Comparison of ENCODE assay signal across 13 cellular contexts in the genomic region with DNA sequence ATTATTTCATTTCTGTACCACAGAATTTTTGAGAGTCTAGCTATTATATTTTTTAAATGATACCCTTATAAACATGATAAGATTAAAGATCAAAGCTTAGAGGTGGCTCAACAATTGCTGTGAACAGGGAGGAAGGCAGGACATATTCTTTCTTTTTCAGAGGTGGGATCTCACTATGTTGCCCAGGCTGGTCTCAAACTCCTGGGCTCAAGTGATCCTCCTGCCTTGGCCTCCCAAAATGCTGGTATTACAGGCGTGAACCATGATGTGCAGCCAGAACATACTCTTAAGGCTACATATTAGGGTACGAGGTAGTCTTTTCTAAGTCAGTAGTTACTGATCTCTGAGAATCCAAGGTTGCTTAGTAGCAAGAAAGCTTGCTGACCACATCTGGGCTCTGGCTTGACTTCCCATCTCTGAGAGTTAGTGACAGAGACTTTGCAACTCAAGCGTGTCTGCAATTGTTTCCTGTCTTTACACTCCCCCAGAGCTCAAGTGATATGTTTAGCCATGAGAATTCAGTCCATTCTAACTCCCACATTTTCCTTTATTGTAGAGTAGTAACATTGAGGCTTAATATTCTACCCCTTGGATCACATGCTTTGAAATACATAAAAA. TPM values are rescaled to one million over a fixed set of nuclear protein-coding genes. Genes with fewer than 3 reads are reported as not detected.
DNase-seq lines count a peak whose midpoint lies in the region; ATAC-seq, FAIRE-seq and TF ChIP-seq lines count a peak whose summit lies in the region.
"Had no signal": no experiment of that assay in that cellular context is flagged by ENCODE, and none has a peak within 500 bp of the region (broad histone marks: within the 10 kb centered on the region; RNA-seq: fewer than 3 reads in every experiment).

No MANE protein-coding gene starts in this region.

- no peak overlapping the region for H3K27ac ChIP-seq in ovary
- H3K27ac ChIP-seq: SJCRH30 had no signal

- no peak for TF ChIP-seq CTCF in ovary (IDR thresholded peaks at IDR 0.05)

- peak; percentile 77 for ATAC-seq in GM21723 (IDR thresholded peaks at IDR 0.05; ENCODE audit: unreplicated experiment)
- peak; percentile 90 for ATAC-seq in HG03571 (IDR thresholded peaks at IDR 0.05; ENCODE audit: unreplicated experiment)
- ATAC-seq in T-cell (replicated peaks in 1 of 4), result no peak

- H3K36me3 Mint-ChIP-seq in T-cell, result peaks cover 31% of the 10 kb centered on the region

- no peaks in the 10 kb centered on the region for H3K9me3 Mint-ChIP-seq in T-cell
- H3K9me3 Mint-ChIP-seq: nephron had no signal

- H3K4me1 ChIP-seq in ovary (ENCODE audit: insufficient read depth), result no peaks in the 10 kb centered on the region
- H3K4me1 ChIP-seq: HAP-1 had no signal

- FAIRE-seq in GM18507 (lab: Jason Lieb, UNC), result peak; percentile 83

- CTCF ChIA-PET in T-cell (lab: Charles Lee), result interaction anchor here (0.6 to 1.3 kb wide), 10 partner anchors 8 to 269 kb away, joined by 3 to 8 read pairs (median 3); a partner anchor contains a TSS

- WGBS in ovary, 3 donors, result 33 to 48% (median 47%) methylated on average over 3 of the region's 3 CpGs

- H3K9me3 ChIP-seq in ovary, result no peaks in the 10 kb centered on the region
- H3K9me3 ChIP-seq: HAP-1, SJCRH30 had no signal

- H3K36me3 ChIP-seq in ovary, result no peaks in the 10 kb centered on the region

- DNase-seq in GM18507 (ENCODE audit: extremely low spot score, insufficient read length, low read depth) (peak; percentile 36), kidney tubule cell (ENCODE audit: low spot score) (peak; percentile 67), NOMO-1 (lab: John Stamatoyannopoulos, UW; ENCODE audit: unreplicated experiment in 2 of 2) (no peak), ovary (no peak), T-cell (no peak)
- DNase-seq in activated effector memory CD4-positive, alpha-beta T cell treated with anti-CD3 and anti-CD28 coated beads, Interleukin-2, amount 50 U/mL, for 16 hours, result no peak
- DNase-seq: central memory CD4-positive, alpha-beta T cell; NCI-H146; SJCRH30 had no signal

- intact Hi-C loops in ovary (cut with DNase I), result no loop called here

- H3K4me3 Mint-ChIP-seq in T-cell, result no peak overlapping the region
- H3K4me3 Mint-ChIP-seq: nephron had no signal

- no peak for TF ChIP-seq POLR2A in ovary (IDR thresholded peaks at IDR 0.05)

- H3K27me3 Mint-ChIP-seq in T-cell, result no peaks in the 10 kb centered on the region

- no peaks in the 10 kb centered on the region for H3K27me3 ChIP-seq in ovary
- H3K27me3 ChIP-seq: SJCRH30 had no signal

- no peak for TF ChIP-seq EP300 in ovary (IDR thresholded peaks at IDR 0.05)

- peaks cover 28 to 33% (median 29%) of the 10 kb centered on the region in 3 donors for H3K4me1 Mint-ChIP-seq in T-cell

- H3K4me3 ChIP-seq in ovary, result no peak overlapping the region
- H3K4me3 ChIP-seq: HAP-1, SJCRH30 had no signal

- H3K27ac Mint-ChIP-seq in T-cell, result no peak overlapping the region

- POLR2A ChIA-PET in T-cell (lab: Charles Lee), result interaction anchor here (0.6 to 1.1 kb wide), 6 partner anchors 9 to 173 kb away, joined by 3 to 15 read pairs (median 6); a partner anchor contains a TSS

RNA-seq across cellular contexts. Expression of a gene that starts 8.6 kb away (rescaled TPM):
- 100 to 1,000 TPM in 5 of 7 donors, 10 to 100 TPM in 2; 60.4 to 136 (median 117) TPM for total RNA-seq in ovary
- polyA plus RNA-seq in ovary, result 100 to 1,000 TPM in 1 of 2 donors, 10 to 100 TPM in 1; 81.7 to 217 TPM
- 10 to 100 TPM; 58.6 to 99.8 (median 85.7) TPM for total RNA-seq in T-cell

RNA-seq across cellular contexts. Expression of a gene that starts 14.6 kb away (rescaled TPM):
- 10 to 100 TPM; 22.1 to 39.4 (median 31.9) TPM for total RNA-seq in ovary
- polyA plus RNA-seq in ovary, result 10 to 100 TPM; 18.0 to 34.2 TPM
- 1 to 10 TPM; 2.6 to 7.3 (median 3.2) TPM for total RNA-seq in T-cell

RNA-seq across cellular contexts. Expression of a gene that starts 15.8 kb away (rescaled TPM):
- total RNA-seq in ovary, result 10 to 100 TPM; 18.3 to 33.9 (median 31.3) TPM
- 10 to 100 TPM; 21.7 to 21.8 TPM for polyA plus RNA-seq in ovary
- total RNA-seq in T-cell, result 10 to 100 TPM; 17.8 to 32.3 (median 23.3) TPM

RNA-seq across cellular contexts. Expression of a gene that starts 16.6 kb away (rescaled TPM):
- total RNA-seq in ovary, result 10 to 100 TPM in 1 of 7 donors, 1 to 10 TPM in 6; 2.0 to 11.5 (median 3.7) TPM
- 1 to 10 TPM; 2.0 to 2.7 TPM for polyA plus RNA-seq in ovary
- total RNA-seq in T-cell, result under 1 TPM in 1 of 5 donors, not detected in 4; 0.20 TPM

RNA-seq across cellular contexts. Expression of a gene that starts 38.4 kb away (rescaled TPM):
- total RNA-seq in ovary (10 to 100 TPM in 5 of 7 donors, 1 to 10 TPM in 2; 4.0 to 33.2 (median 20.0) TPM), T-cell (10 to 100 TPM in 3 of 5 donors, 1 to 10 TPM in 2; 6.1 to 14.9 (median 13.2) TPM)
- polyA plus RNA-seq in ovary, result 10 to 100 TPM in 1 of 2 donors, 1 to 10 TPM in 1; 6.2 to 12.5 TPM

Comparison
In these comparisons a context has a peak if more than half of its experiments do, and no peak if none do; other contexts are left out.
1. DNase-seq: peak in GM18507 (single experiment) and kidney tubule cell (single experiment); none in NOMO-1 (0 of 2), activated effector memory CD4-positive, alpha-beta T cell treated with anti-CD3 and anti-CD28 coated beads, Interleukin-2, amount 50 U/mL, for 16 hours (single experiment), ovary (0 of 5) and T-cell (0 of 34).
2. ATAC-seq: peak in GM21723 (single experiment) and HG03571 (single experiment); none in T-cell (0 of 4).